17 cellular contexts compared by ENCODE assay signal in genomic region chr1:172136925-172137324, GRCh38.
DNase-seq lines count a peak whose midpoint lies in the region; ATAC-seq lines count a peak whose summit lies in the region.
"Had no signal": no experiment of that assay in that cellular context is flagged by ENCODE, and none has a peak within 500 bp of the region (broad histone marks: within the 10 kb centered on the region; RNA-seq: fewer than 3 reads in every experiment).

No MANE protein-coding gene starts in this region.

- no peak overlapping the region for H2BK5ac ChIP-seq in trophoblast cell (ENCODE audit: low read depth, low read length, poor library complexity)

- H2AFZ ChIP-seq in trophoblast cell (ENCODE audit: insufficient read depth, low read length, poor library complexity): no peak overlapping the region

- no peak overlapping the region for H3K23ac ChIP-seq in trophoblast cell (ENCODE audit: low read length)

- no peaks in the 10 kb centered on the region for H3K79me1 ChIP-seq in trophoblast cell (ENCODE audit: low read length)

- H3K9me3 ChIP-seq in trophoblast cell (ENCODE audit: insufficient read depth, low read depth, low read length) (no peaks in the 10 kb centered on the region), aorta (ENCODE audit: control insufficient read depth, low read length) (no peaks in the 10 kb centered on the region)
- H3K9me3 ChIP-seq: thyroid gland had no signal

- intact Hi-C loops in Right ventricle myocardium inferior (cut with DNase I): no loop called here
- intact Hi-C loops in cardiac septum (cut with DNase I): loop anchor here (5.0 kb wide), 1 partner anchor 265 kb away; no protein-coding TSS in a partner anchor
- intact Hi-C loops in Right ventricle myocardium superior (cut with DNase I): loop anchor here (10.0 kb wide), 1 partner anchor 258 kb away; no protein-coding TSS in a partner anchor
- intact Hi-C loops in aorta (cut with DNase I): no loop called here

- H3K27ac ChIP-seq in trophoblast cell (ENCODE audit: low read depth, low read length): no peak overlapping the region
- H3K27ac ChIP-seq in aorta (ENCODE audit: low read depth in 1 of 2, low read length in 2 of 2): peak overlapping the region; percentile 77 to 94

- H3K18ac ChIP-seq in trophoblast cell (ENCODE audit: low read length): no peak overlapping the region

- no peaks in the 10 kb centered on the region for H3K79me2 ChIP-seq in trophoblast cell (ENCODE audit: control insufficient read depth, insufficient read depth, low read length, poor library complexity)

- no peak overlapping the region for H4K8ac ChIP-seq in trophoblast cell (ENCODE audit: low read depth, low read length)

- H3K9ac ChIP-seq in trophoblast cell (ENCODE audit: low read length): no peak overlapping the region

- no peaks in the 10 kb centered on the region for H3K4me1 ChIP-seq in trophoblast cell (ENCODE audit: control insufficient read depth in 1 of 2, insufficient read depth in 2 of 2, low read length in 2 of 2)
- peaks cover 0 to 1% of the 10 kb centered on the region in 2 donors for H3K4me1 ChIP-seq in aorta (ENCODE audit: control insufficient read depth in 1 of 2, insufficient read depth in 2 of 2, low read length in 2 of 2)

- DNase-seq in Right ventricle myocardium inferior (ENCODE audit: missing footprints): no peak
- DNase-seq in cardiac septum (ENCODE audit: low spot score): no peak
- DNase-seq in Right ventricle myocardium superior: no peak
- no peak for DNase-seq in trophoblast cell
- DNase-seq in aorta: no peak
- no peak for DNase-seq in NCI-H524 (lab: John Stamatoyannopoulos, UW)
- no peak for DNase-seq in NCI-H187 (lab: John Stamatoyannopoulos, UW)
- DNase-seq: activated CD4-positive, alpha-beta T cell treated with anti-CD3 and anti-CD28 coated beads, Interleukin-2, amount 10 ng/mL, durations not matched to agents 7 days and 5 days; activated CD8-positive, alpha-beta memory T cell treated with anti-CD3 and anti-CD28 coated beads, Interleukin-2, amount 50 U/mL, for 48 hours; activated gamma-delta T cell treated with Interleukin-2 at 50 U/mL for 16 hours; Kasumi-1; naive B cell; NCI-H1105 treated with DMSO at 0.1 percent for 48 hours; NCI-H748 treated with DMSO at 0.1 percent for 48 hours; stimulated activated CD4-positive, alpha-beta T cell treated with anti-CD3 and anti-CD28 coated beads, Interleukin-12 subunit alpha, Interleukin-12 subunit beta, amount 100 ng/mL, for 4 hours; thyroid gland had no signal

- H3K4me3 ChIP-seq in trophoblast cell (ENCODE audit: low read depth, low read length): no peak overlapping the region
- peak overlapping the region in 1 of 2 donors; percentile 34 for H3K4me3 ChIP-seq in aorta (ENCODE audit: low read length in 2 of 2)
- H3K4me3 ChIP-seq: thyroid gland had no signal

- no peak overlapping the region for H3K4ac ChIP-seq in trophoblast cell (ENCODE audit: low read depth, low read length)

- peak overlapping the region; percentile 76 for H2BK120ac ChIP-seq in trophoblast cell (ENCODE audit: insufficient read depth, low read length, poor library complexity)

- no peak overlapping the region for H4K91ac ChIP-seq in trophoblast cell (ENCODE audit: low read depth, low read length)

- H2BK12ac ChIP-seq in trophoblast cell (ENCODE audit: low read length): no peak overlapping the region

- no peak overlapping the region for H3K14ac ChIP-seq in trophoblast cell (ENCODE audit: low read length)

- ATAC-seq in Right ventricle myocardium inferior: peak; percentile 61
- ATAC-seq in Right ventricle myocardium superior (ENCODE audit: poor library complexity): peak; percentile 61
- ATAC-seq in aorta (ENCODE audit: low FRiP score): no peak
- ATAC-seq in HG02623 (IDR thresholded peaks at IDR 0.05; ENCODE audit: unreplicated experiment): no peak

- H3K36me3 ChIP-seq in trophoblast cell (ENCODE audit: control insufficient read depth in 1 of 2, insufficient read depth in 2 of 2, low read length in 2 of 2) (no peaks in the 10 kb centered on the region), aorta (ENCODE audit: control insufficient read depth in 1 of 2, insufficient read depth in 2 of 2, low read length in 1 of 2) (no peaks in the 10 kb centered on the region)
- H3K36me3 ChIP-seq: thyroid gland had no signal

- no CpG with 5 or more reads among the region's 5 CpGs for WGBS in trophoblast cell (ENCODE audit: extremely low coverage, insufficient coverage, insufficient read length)
- 26 to 30% methylated on average over 5 of the region's 5 CpGs for WGBS in aorta, 2 donors

- H2AK5ac ChIP-seq in trophoblast cell (ENCODE audit: low read length): peak overlapping the region; percentile 89

- no peaks in the 10 kb centered on the region for H3K27me3 ChIP-seq in trophoblast cell (ENCODE audit: insufficient read depth, low read length)
- no peaks in the 10 kb centered on the region for H3K27me3 ChIP-seq in aorta (ENCODE audit: control insufficient read depth in 1 of 2, insufficient read depth in 2 of 2, low read length in 1 of 2)
- H3K27me3 ChIP-seq: thyroid gland had no signal

- H3K4me2 ChIP-seq in trophoblast cell (ENCODE audit: low read length): no peak overlapping the region

- H4K12ac ChIP-seq in trophoblast cell (ENCODE audit: low read depth, low read length): no peak overlapping the region

Comparison
In these comparisons a context has a peak if more than half of its experiments do, and no peak if none do; other contexts are left out.
1. intact Hi-C loops: an anchor here in cardiac septum (5.0 kb wide) and Right ventricle myocardium superior (10.0 kb wide); none called in Right ventricle myocardium inferior and aorta.
2. ATAC-seq: peak in Right ventricle myocardium inferior (single experiment) and Right ventricle myocardium superior (single experiment); none in aorta (single experiment) and HG02623 (single experiment).